12 cellular contexts compared by ENCODE assay signal in the genomic region with DNA sequence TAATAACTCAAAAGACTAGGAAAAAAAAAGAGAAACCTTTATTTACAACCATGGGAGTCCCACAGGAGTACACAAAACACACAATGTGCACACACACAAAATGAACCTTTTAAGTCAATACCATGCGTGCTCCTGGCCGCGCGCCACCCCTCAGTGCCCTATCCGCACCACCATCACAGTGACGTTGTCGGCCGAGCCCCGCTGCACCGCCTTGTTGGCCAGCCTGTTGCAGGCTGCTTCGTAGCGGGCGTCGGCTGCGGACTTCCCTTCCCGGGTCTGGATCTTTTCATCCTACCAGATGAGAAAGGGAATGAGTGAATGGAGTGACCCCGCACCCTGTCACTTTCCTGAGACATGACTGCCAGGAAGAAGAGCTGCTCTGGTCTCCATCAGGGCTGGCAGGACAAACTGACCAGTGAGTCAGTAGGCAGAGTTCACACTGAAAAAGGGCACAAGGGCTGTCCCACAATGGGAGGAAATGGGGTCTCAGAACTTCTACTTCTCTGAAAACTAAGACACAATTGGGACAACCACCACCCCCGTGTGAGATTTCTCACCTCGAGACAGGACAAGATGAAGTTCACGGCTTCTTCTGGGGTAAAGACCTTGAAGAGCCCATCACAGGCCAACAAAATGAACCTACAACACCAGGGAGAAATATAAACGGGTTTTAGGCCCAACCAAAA. TPM values are rescaled to one million over a fixed set of nuclear protein-coding genes. Genes with fewer than 3 reads are reported as not detected.
DNase-seq lines count a peak whose midpoint lies in the region; ATAC-seq, FAIRE-seq and TF ChIP-seq lines count a peak whose summit lies in the region.
"Had no signal": no experiment of that assay in that cellular context is flagged by ENCODE, and none has a peak within 500 bp of the region (broad histone marks: within the 10 kb centered on the region; RNA-seq: fewer than 3 reads in every experiment).

No MANE protein-coding gene starts in this region.

- H3K9me3 ChIP-seq in PC-3 (ENCODE audit: low read length) (no peaks in the 10 kb centered on the region), esophagus (ENCODE audit: control insufficient read depth in 2 of 2, insufficient read depth in 1 of 2, low read depth in 1 of 2, low read length in 1 of 2) (no peaks in the 10 kb centered on the region), kidney (ENCODE audit: control insufficient read depth in 1 of 2, low read length in 2 of 2) (no peaks in the 10 kb centered on the region)
- H3K9me3 ChIP-seq: left lung had no signal

- peaks cover 28% of the 10 kb centered on the region for H3K36me3 Mint-ChIP-seq in osteocyte (ENCODE audit: unreplicated experiment)
- H3K36me3 Mint-ChIP-seq in activated T-helper 1 cell treated with anti-CD3 and anti-CD28 coated beads, Interleukin-12 subunit alpha, Interleukin-12 subunit beta, Interleukin-2, Interleukin-4 antibody, amounts not matched to agents 30 ng/mL and 10 ng/mL and 1 ng/mL, durations not matched to agents 14 hours and 24 hours and 36 hours (ENCODE audit: low read depth) = peaks cover 30% of the 10 kb centered on the region

- H3K4me1 Mint-ChIP-seq in osteocyte (ENCODE audit: unreplicated experiment) = peaks cover 30% of the 10 kb centered on the region
- H3K4me1 Mint-ChIP-seq in activated T-helper 1 cell treated with anti-CD3 and anti-CD28 coated beads, Interleukin-12 subunit alpha, Interleukin-12 subunit beta, Interleukin-2, Interleukin-4 antibody, amounts not matched to agents 30 ng/mL and 10 ng/mL and 1 ng/mL, durations not matched to agents 14 hours and 24 hours and 36 hours (ENCODE audit: low read depth) = no peaks in the 10 kb centered on the region

- H3F3A ChIP-seq in PC-3 (ENCODE audit: low read length, unreplicated experiment) = no peaks in the 10 kb centered on the region

- H3K4me2 ChIP-seq in PC-3 (ENCODE audit: low read length) = no peak overlapping the region

- peak overlapping the region; percentile 73 for H3K27ac ChIP-seq in PC-3 (ENCODE audit: low read length)
- peak overlapping the region; percentile 32 to 45 for H3K27ac ChIP-seq in esophagus (ENCODE audit: low read depth in 2 of 2, low read length in 1 of 2)
- H3K27ac ChIP-seq in kidney (ENCODE audit: low read depth in 2 of 2, low read length in 2 of 2) = peak overlapping the region in 1 of 2 donors; percentile 60

- CTCF ChIA-PET in PC-3 (lab: Charles Lee) = no interaction called here

- H3K27ac Mint-ChIP-seq in osteocyte (ENCODE audit: unreplicated experiment) = peak overlapping the region; percentile 95
- no peak overlapping the region for H3K27ac Mint-ChIP-seq in activated T-helper 1 cell treated with anti-CD3 and anti-CD28 coated beads, Interleukin-12 subunit alpha, Interleukin-12 subunit beta, Interleukin-2, Interleukin-4 antibody, amounts not matched to agents 30 ng/mL and 10 ng/mL and 1 ng/mL, durations not matched to agents 14 hours and 24 hours and 36 hours

- POLR2A ChIA-PET in PC-3 (lab: Charles Lee; ENCODE audit: unreplicated experiment) = no interaction called here

- TF ChIP-seq CTCF in PC-3 (conservative IDR thresholded peaks at IDR 0.05; ENCODE audit: low read depth, low read length) = no peak
- TF ChIP-seq CTCF in osteocyte (IDR thresholded peaks at IDR 0.05) = no peak
- no peak for TF ChIP-seq CTCF in kidney (IDR thresholded peaks at IDR 0.05; ENCODE audit: borderline replicate concordance, extremely low read depth, insufficient read depth)

- no TSS peak for BruUV-seq in PC-3 (replicated peaks; lab: Mats Ljungman, UMichigan)

- H3K4me3 ChIP-seq in PC-3 (ENCODE audit: low read length) (no peak overlapping the region), esophagus (ENCODE audit: low read depth in 1 of 2, low read length in 2 of 2) (no peak overlapping the region), kidney (ENCODE audit: low read length in 2 of 2) (no peak overlapping the region)
- H3K4me3 ChIP-seq: left lung had no signal

- H3K4me3 Mint-ChIP-seq in osteocyte (ENCODE audit: unreplicated experiment) = no peak overlapping the region
- no peak overlapping the region for H3K4me3 Mint-ChIP-seq in activated T-helper 1 cell treated with anti-CD3 and anti-CD28 coated beads, Interleukin-12 subunit alpha, Interleukin-12 subunit beta, Interleukin-2, Interleukin-4 antibody, amounts not matched to agents 30 ng/mL and 10 ng/mL and 1 ng/mL, durations not matched to agents 14 hours and 24 hours and 36 hours
- H3K4me3 Mint-ChIP-seq: CD4-positive, CD25-positive, alpha-beta regulatory T cell had no signal

- WGBS in esophagus, 2 donors = 85 to 87% methylated on average over 21 of the region's 21 CpGs

- H3K9me3 Mint-ChIP-seq in osteocyte (ENCODE audit: unreplicated experiment) = no peaks in the 10 kb centered on the region
- no peaks in the 10 kb centered on the region for H3K9me3 Mint-ChIP-seq in activated T-helper 1 cell treated with anti-CD3 and anti-CD28 coated beads, Interleukin-12 subunit alpha, Interleukin-12 subunit beta, Interleukin-2, Interleukin-4 antibody, amounts not matched to agents 30 ng/mL and 10 ng/mL and 1 ng/mL, durations not matched to agents 14 hours and 24 hours and 36 hours
- H3K9me3 Mint-ChIP-seq: CD4-positive, CD25-positive, alpha-beta regulatory T cell had no signal

- 0 out of 2 replicates have a peak overlapping the region, but pooled peaks have one; percentile 10 for H3K9ac ChIP-seq in PC-3 (ENCODE audit: low read length)
- H3K9ac ChIP-seq in kidney (ENCODE audit: low read length in 2 of 2) = no peak overlapping the region

- H3K79me2 ChIP-seq in PC-3 (ENCODE audit: low read length) = no peaks in the 10 kb centered on the region

- intact Hi-C loops in PC-3 (cut with micrococcal nuclease) = no loop called here
- intact Hi-C loops in left colon (cut with DNase I, micrococcal nuclease) = no loop called here
- intact Hi-C loops in activated T-helper 1 cell treated with anti-CD3 and anti-CD28 coated beads, Interleukin-12 subunit alpha, Interleukin-12 subunit beta, Interleukin-2, Interleukin-4 antibody, amounts not matched to agents 30 ng/mL and 10 ng/mL and 1 ng/mL, durations not matched to agents 14 hours and 24 hours and 36 hours (cut with micrococcal nuclease) = no loop called here
- intact Hi-C loops in kidney (cut with DNase I) = no loop called here

- H2AFZ ChIP-seq in PC-3 (ENCODE audit: low read length) = no peak overlapping the region

- no peaks in the 10 kb centered on the region for H4K20me1 ChIP-seq in PC-3 (ENCODE audit: low read length)

- H3K4me1 ChIP-seq in PC-3 (ENCODE audit: insufficient read depth, low read length) (peaks cover 25% of the 10 kb centered on the region), esophagus (ENCODE audit: control insufficient read depth in 2 of 2, insufficient read depth in 2 of 2, low read length in 1 of 2) (peaks cover 2 to 4% of the 10 kb centered on the region in 2 donors), kidney (ENCODE audit: control insufficient read depth in 1 of 2, insufficient read depth in 1 of 2, low read depth in 1 of 2, low read length in 2 of 2) (peaks cover 8 to 11% of the 10 kb centered on the region in 2 donors)

- no peaks in the 10 kb centered on the region for H3K9me2 ChIP-seq in PC-3 (replicated peaks; ENCODE audit: low read length)

- H3K27me3 ChIP-seq in PC-3 (ENCODE audit: low read length) (no peaks in the 10 kb centered on the region), esophagus (ENCODE audit: control insufficient read depth in 1 of 2, insufficient read depth in 2 of 2, low read length in 2 of 2) (no peaks in the 10 kb centered on the region)
- H3K27me3 ChIP-seq: left lung had no signal

- no peak for FAIRE-seq in kidney (lab: Jason Lieb, UNC)

- H3K36me3 ChIP-seq in PC-3 (ENCODE audit: low read depth, low read length) (peaks cover 19% of the 10 kb centered on the region; the same call in 1 of the 2 replicates), esophagus (ENCODE audit: control insufficient read depth in 2 of 2, insufficient read depth in 2 of 2, low read length in 1 of 2) (peaks cover 12 to 39% of the 10 kb centered on the region in 2 donors), kidney (ENCODE audit: control insufficient read depth in 1 of 2, insufficient read depth in 2 of 2, low read length in 2 of 2) (peaks cover 25 to 49% of the 10 kb centered on the region in 2 donors)

- DNase-seq in AG08396 (ENCODE audit: low spot score) = peak; percentile 7
- no peak for DNase-seq in PC-3
- no peak for DNase-seq in osteocyte (ENCODE audit: extremely low spot score, unreplicated experiment)
- no peak for DNase-seq in left colon
- DNase-seq in activated T-helper 1 cell treated with anti-CD3 and anti-CD28 coated beads, Interleukin-12 subunit alpha, Interleukin-12 subunit beta, Interleukin-2, Interleukin-4 antibody, amounts not matched to agents 30 ng/mL and 10 ng/mL and 1 ng/mL, durations not matched to agents 14 hours and 24 hours and 36 hours (ENCODE audit: low spot score) = no peak
- no peak for DNase-seq in kidney
- DNase-seq: activated CD4-positive, alpha-beta T cell treated with anti-CD3 and anti-CD28 coated beads for 1 hour; CD4-positive, CD25-positive, alpha-beta regulatory T cell; SIG-M5 had no signal

- H3K27me3 Mint-ChIP-seq in osteocyte (ENCODE audit: unreplicated experiment) = no peaks in the 10 kb centered on the region
- H3K27me3 Mint-ChIP-seq in activated T-helper 1 cell treated with anti-CD3 and anti-CD28 coated beads, Interleukin-12 subunit alpha, Interleukin-12 subunit beta, Interleukin-2, Interleukin-4 antibody, amounts not matched to agents 30 ng/mL and 10 ng/mL and 1 ng/mL, durations not matched to agents 14 hours and 24 hours and 36 hours (ENCODE audit: insufficient read depth) = no peaks in the 10 kb centered on the region
- H3K27me3 Mint-ChIP-seq: CD4-positive, CD25-positive, alpha-beta regulatory T cell had no signal

- ATAC-seq in PC-3 (no peak), left colon (no peak), HG03196 (IDR thresholded peaks at IDR 0.05; ENCODE audit: unreplicated experiment) (no peak)

RNA-seq across cellular contexts. Expression of gene ERFE, which starts 11.8 kb away (rescaled TPM):
- 7.4 and 8.5 TPM in 2 replicates for total RNA-seq in PC-3 (2014; rRNA removed)
- polyA plus RNA-seq in esophagus = under 1 TPM; 0.06 to 0.38 TPM
- total RNA-seq in osteocyte = 1.0 and 1.2 TPM in 2 replicates
- under 1 TPM in 1 of 2 donors, not detected in 1; 0.45 TPM for total RNA-seq in left colon
- total RNA-seq in activated T-helper 1 cell treated with anti-CD3 and anti-CD28 coated beads, Interleukin-12 subunit alpha, Interleukin-12 subunit beta, Interleukin-2, Interleukin-4 antibody, amounts not matched to agents 30 ng/mL and 10 ng/mL and 1 ng/mL, durations not matched to agents 14 hours and 24 hours and 36 hours = 0.20 TPM in 1 of 2 replicates, not detected in the other
- 61.4 TPM for total RNA-seq in kidney
- polyA plus RNA-seq in kidney (ENCODE audit: insufficient read depth, low read depth, low replicate concordance) = 1.6 TPM
- total RNA-seq: CD4-positive, CD25-positive, alpha-beta regulatory T cell had no signal

RNA-seq across cellular contexts. Expression of gene KLHL30, which starts 32.1 kb away (rescaled TPM):
- total RNA-seq in PC-3 (2014; rRNA removed) (not detected in 2 replicates), osteocyte (1.0 and 1.2 TPM in 2 replicates), left colon (under 1 TPM; 0.18 to 0.28 TPM), kidney (5.7 TPM)
- polyA plus RNA-seq in esophagus (under 1 TPM; 0.21 to 0.24 TPM), kidney (ENCODE audit: insufficient read depth, low read depth, low replicate concordance) (0.24 TPM)
- not detected in 2 replicates for total RNA-seq in activated T-helper 1 cell treated with anti-CD3 and anti-CD28 coated beads, Interleukin-12 subunit alpha, Interleukin-12 subunit beta, Interleukin-2, Interleukin-4 antibody, amounts not matched to agents 30 ng/mL and 10 ng/mL and 1 ng/mL, durations not matched to agents 14 hours and 24 hours and 36 hours
- total RNA-seq: CD4-positive, CD25-positive, alpha-beta regulatory T cell had no signal
- polyA plus RNA-seq: CD4-positive, CD25-positive, alpha-beta regulatory T cell had no signal

RNA-seq across cellular contexts. Expression of gene ILKAP, which starts 33.0 kb away (rescaled TPM):
- total RNA-seq in PC-3 (2014; rRNA removed) (28.7 and 30.7 TPM in 2 replicates), osteocyte (34.1 and 37.2 TPM in 2 replicates), left colon (10 to 100 TPM; 32.7 to 38.6 TPM), kidney (47.7 TPM)
- polyA plus RNA-seq in esophagus (10 to 100 TPM; 36.7 to 41.4 TPM), kidney (ENCODE audit: insufficient read depth, low read depth, low replicate concordance) (38.4 TPM)
- 77.3 and 79.9 TPM in 2 replicates for total RNA-seq in activated T-helper 1 cell treated with anti-CD3 and anti-CD28 coated beads, Interleukin-12 subunit alpha, Interleukin-12 subunit beta, Interleukin-2, Interleukin-4 antibody, amounts not matched to agents 30 ng/mL and 10 ng/mL and 1 ng/mL, durations not matched to agents 14 hours and 24 hours and 36 hours
